Comparison of ENCODE assay signal across 17 cellular contexts in the genomic region with DNA sequence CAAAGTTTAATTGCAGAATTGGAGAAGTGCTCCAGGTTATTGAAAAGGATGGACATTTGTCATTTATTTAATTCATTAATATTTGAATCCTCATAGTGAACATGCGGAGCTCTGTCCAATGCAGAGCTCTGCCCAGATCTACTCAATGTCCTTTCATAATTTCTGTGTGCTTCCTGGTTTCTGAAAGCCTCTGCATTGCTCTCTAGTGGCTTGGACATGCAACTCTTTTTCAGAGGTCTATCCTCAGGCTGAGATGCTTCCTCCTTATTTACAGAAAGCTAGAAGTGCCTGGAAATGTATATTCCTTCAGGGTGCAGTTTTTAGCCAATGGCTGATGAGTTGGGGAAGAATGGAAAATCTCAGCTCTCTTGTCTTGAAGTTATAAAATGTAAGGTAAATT.
DNase-seq lines count a peak whose midpoint lies in the region; ATAC-seq, FAIRE-seq and TF ChIP-seq lines count a peak whose summit lies in the region.
"Had no signal": no experiment of that assay in that cellular context is flagged by ENCODE, and none has a peak within 500 bp of the region (broad histone marks: within the 10 kb centered on the region; RNA-seq: fewer than 3 reads in every experiment).

No MANE protein-coding gene starts in this region.

- POLR2A ChIA-PET in A673 (lab: Charles Lee; ENCODE audit: low non-redundant PET): no interaction called here

- FAIRE-seq in D721Med (lab: Jason Lieb, UNC): no peak
- FAIRE-seq: TTC549 had no signal

- H3K9ac ChIP-seq in OCI-LY3 (ENCODE audit: low read length): no peak overlapping the region

- H3K27me3 ChIP-seq in A673 (replicated peaks; ENCODE audit: insufficient read depth, low read depth, low read length, poor library complexity) (no peaks in the 10 kb centered on the region), OCI-LY3 (ENCODE audit: low read depth, low read length) (no peaks in the 10 kb centered on the region)
- H3K27me3 ChIP-seq: heart left ventricle had no signal

- ATAC-seq in GM18867 (IDR thresholded peaks at IDR 0.05; ENCODE audit: unreplicated experiment) (peak; percentile 84), HG03520 (IDR thresholded peaks at IDR 0.05; ENCODE audit: unreplicated experiment) (no peak), esophagus mucosa (no peak)
- ATAC-seq: activated naive CD4-positive, alpha-beta T cell treated with anti-CD3 and anti-CD28 coated beads, Interleukin-2, amount 50 U/mL, for 72 hours; heart left ventricle; left ventricle myocardium superior; natural killer cell had no signal

- intact Hi-C loops in A673 (cut with micrococcal nuclease; ENCODE audit: unreplicated experiment): no loop called here

- H3K36me3 ChIP-seq in A673 (ENCODE audit: insufficient read depth, low read length, poor library complexity, severe bottlenecking): no peaks in the 10 kb centered on the region
- H3K36me3 ChIP-seq in OCI-LY3 (replicated peaks; ENCODE audit: low read depth, low read length): no peaks in the 10 kb centered on the region
- H3K36me3 ChIP-seq: heart left ventricle had no signal

- CTCF ChIA-PET in A673 (lab: Charles Lee): no interaction called here

- H3K9me3 ChIP-seq in A673 (ENCODE audit: low read depth, low read length, poor library complexity, severe bottlenecking) (no peaks in the 10 kb centered on the region), OCI-LY3 (ENCODE audit: insufficient read depth, low read length) (no peaks in the 10 kb centered on the region)
- H3K9me3 ChIP-seq: heart left ventricle had no signal

- H3K4me3 ChIP-seq in A673 (ENCODE audit: low read depth, low read length, poor library complexity, severe bottlenecking): no peak overlapping the region
- no peak overlapping the region for H3K4me3 ChIP-seq in OCI-LY3 (ENCODE audit: low read length)
- no peak overlapping the region for H3K4me3 ChIP-seq in choroid plexus epithelial cell (ENCODE audit: low read depth, low read length)
- H3K4me3 ChIP-seq: heart left ventricle had no signal

- no peak overlapping the region for H3K4me2 ChIP-seq in OCI-LY3 (ENCODE audit: low read length)

- BruUV-seq in A673 (replicated peaks; lab: Mats Ljungman, UMichigan): no TSS peak

- no peaks in the 10 kb centered on the region for H4K20me1 ChIP-seq in OCI-LY3 (ENCODE audit: insufficient read depth, low read length)

- H2AFZ ChIP-seq in OCI-LY3 (ENCODE audit: low read depth, low read length): peak overlapping the region; percentile 50; the same call in 1 of the 2 replicates

- no peaks in the 10 kb centered on the region for H3K4me1 ChIP-seq in A673 (ENCODE audit: insufficient read depth, low read length, poor library complexity, severe bottlenecking)
- H3K4me1 ChIP-seq in OCI-LY3 (ENCODE audit: low read length): no peaks in the 10 kb centered on the region
- H3K4me1 ChIP-seq: heart left ventricle had no signal

- no peaks in the 10 kb centered on the region for H3K79me2 ChIP-seq in OCI-LY3 (ENCODE audit: low read length)

- DNase-seq in A673 (ENCODE audit: low spot score): peak; percentile 9
- DNase-seq in choroid plexus epithelial cell (ENCODE audit: low read depth): peak; percentile 13
- DNase-seq in activated CD4-positive, alpha-beta T cell treated with anti-CD3 and anti-CD28 coated beads, Interleukin-2, amount 50 U/mL, for 1 hour: no peak
- no peak for DNase-seq in D721Med (ENCODE audit: insufficient read length, low spot score)
- DNase-seq: central memory CD4-positive, alpha-beta T cell; heart left ventricle; left ventricle myocardium superior; natural killer cell; NCI-H1092 treated with DMSO at 0.1 percent for 48 hours; NCI-H345; RPMI8226 had no signal

- TF ChIP-seq CTCF in A673 (conservative IDR thresholded peaks at IDR 0.05; ENCODE audit: low read depth, low read length): no peak
- peak; percentile 46 for TF ChIP-seq CTCF in OCI-LY3 (IDR thresholded peaks at IDR 0.05; ENCODE audit: low read depth, low read length)
- peak; percentile 35 for TF ChIP-seq CTCF in choroid plexus epithelial cell (conservative IDR thresholded peaks at IDR 0.05; ENCODE audit: low read depth, low read length)
- TF ChIP-seq CTCF in D721Med (IDR thresholded peaks at IDR 0.05; ENCODE audit: insufficient read depth, missing control alignments): no peak

- H3K27ac ChIP-seq in A673 (ENCODE audit: low read depth, low read length, poor library complexity, severe bottlenecking) (no peak overlapping the region), OCI-LY3 (ENCODE audit: low read length) (no peak overlapping the region)
- H3K27ac ChIP-seq: heart left ventricle had no signal

Comparison
In these comparisons a context has a peak if more than half of its experiments do, and no peak if none do; other contexts are left out.
1. DNase-seq: peak in A673 (single experiment) and choroid plexus epithelial cell (single experiment); none in activated CD4-positive, alpha-beta T cell treated with anti-CD3 and anti-CD28 coated beads, Interleukin-2, amount 50 U/mL, for 1 hour (single experiment) and D721Med (single experiment).
2. CTCF ChIP-seq: peak in OCI-LY3 (single experiment) and choroid plexus epithelial cell (single experiment); none in A673 (single experiment) and D721Med (single experiment).